ENCODE assay signal across 2 cellular contexts in the genomic region with DNA sequence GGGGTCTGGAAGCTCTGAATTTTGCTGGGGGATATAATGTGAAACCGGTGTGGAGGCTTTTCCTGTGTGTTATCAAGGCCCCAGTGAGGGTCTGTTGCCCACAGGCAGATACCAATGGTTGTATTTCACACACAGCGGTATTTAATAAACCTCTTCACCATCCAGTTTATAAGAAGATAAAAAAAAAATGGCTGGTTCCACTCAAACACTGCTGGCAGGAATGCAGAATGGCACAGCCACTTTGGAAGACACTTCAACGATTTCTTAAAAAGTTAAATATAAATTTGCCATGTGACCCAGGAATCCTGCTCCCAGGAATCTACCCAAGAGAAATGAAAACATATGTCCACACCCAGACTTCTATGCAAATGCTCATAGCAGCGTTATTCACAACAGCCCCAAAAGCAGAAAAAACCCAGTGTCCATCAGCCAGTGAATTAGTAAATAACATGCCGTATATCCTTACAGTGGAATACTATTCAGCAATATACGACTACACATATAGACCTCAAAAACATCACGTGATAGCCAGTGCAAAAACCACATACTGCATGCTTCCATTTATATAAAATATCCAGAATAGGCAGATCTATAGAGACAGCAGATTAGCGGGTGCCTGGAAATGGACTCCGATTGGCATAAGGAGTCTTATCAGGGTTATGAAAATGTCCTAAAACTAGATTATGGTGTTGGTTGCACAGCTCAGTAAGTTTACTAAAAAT.
TF ChIP-seq lines count a peak whose summit lies in the region.

No MANE protein-coding gene starts in this region.

TF ChIP-seq in SK-N-SH, 30 proteins besides CTCF, POLR2A, EP300 and RAD21 (continued from another document):
- TF ChIP-seq, protein P1, sequence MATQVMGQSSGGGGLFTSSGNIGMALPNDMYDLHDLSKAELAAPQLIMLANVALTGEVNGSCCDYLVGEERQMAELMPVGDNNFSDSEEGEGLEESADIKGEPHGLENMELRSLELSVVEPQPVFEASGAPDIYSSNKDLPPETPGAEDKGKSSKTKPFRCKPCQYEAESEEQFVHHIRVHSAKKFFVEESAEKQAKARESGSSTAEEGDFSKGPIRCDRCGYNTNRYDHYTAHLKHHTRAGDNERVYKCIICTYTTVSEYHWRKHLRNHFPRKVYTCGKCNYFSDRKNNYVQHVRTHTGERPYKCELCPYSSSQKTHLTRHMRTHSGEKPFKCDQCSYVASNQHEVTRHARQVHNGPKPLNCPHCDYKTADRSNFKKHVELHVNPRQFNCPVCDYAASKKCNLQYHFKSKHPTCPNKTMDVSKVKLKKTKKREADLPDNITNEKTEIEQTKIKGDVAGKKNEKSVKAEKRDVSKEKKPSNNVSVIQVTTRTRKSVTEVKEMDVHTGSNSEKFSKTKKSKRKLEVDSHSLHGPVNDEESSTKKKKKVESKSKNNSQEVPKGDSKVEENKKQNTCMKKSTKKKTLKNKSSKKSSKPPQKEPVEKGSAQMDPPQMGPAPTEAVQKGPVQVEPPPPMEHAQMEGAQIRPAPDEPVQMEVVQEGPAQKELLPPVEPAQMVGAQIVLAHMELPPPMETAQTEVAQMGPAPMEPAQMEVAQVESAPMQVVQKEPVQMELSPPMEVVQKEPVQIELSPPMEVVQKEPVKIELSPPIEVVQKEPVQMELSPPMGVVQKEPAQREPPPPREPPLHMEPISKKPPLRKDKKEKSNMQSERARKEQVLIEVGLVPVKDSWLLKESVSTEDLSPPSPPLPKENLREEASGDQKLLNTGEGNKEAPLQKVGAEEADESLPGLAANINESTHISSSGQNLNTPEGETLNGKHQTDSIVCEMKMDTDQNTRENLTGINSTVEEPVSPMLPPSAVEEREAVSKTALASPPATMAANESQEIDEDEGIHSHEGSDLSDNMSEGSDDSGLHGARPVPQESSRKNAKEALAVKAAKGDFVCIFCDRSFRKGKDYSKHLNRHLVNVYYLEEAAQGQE (IDR thresholded peaks at IDR 0.05; ENCODE audit: low read depth, low read length) = no peak
- TF ChIP-seq NFIC (IDR thresholded peaks at IDR 0.05; ENCODE audit: borderline replicate concordance) = no peak
- no peak for TF ChIP-seq SIN3A (IDR thresholded peaks at IDR 0.05; ENCODE audit: borderline replicate concordance, low read depth, low read length)
- no peak for TF ChIP-seq MXI1 (IDR thresholded peaks at IDR 0.05; ENCODE audit: low read depth, low read length)
- TF ChIP-seq MEF2A (IDR thresholded peaks at IDR 0.05; ENCODE audit: borderline replicate concordance, low read depth) = no peak

TF ChIP-seq in SK-N-SH treated with all-trans-retinoic acid at 6 μM for 48 hours, 23 proteins besides CTCF, POLR2A, EP300 and RAD21 (continued from another document):
- TF ChIP-seq, protein P2, sequence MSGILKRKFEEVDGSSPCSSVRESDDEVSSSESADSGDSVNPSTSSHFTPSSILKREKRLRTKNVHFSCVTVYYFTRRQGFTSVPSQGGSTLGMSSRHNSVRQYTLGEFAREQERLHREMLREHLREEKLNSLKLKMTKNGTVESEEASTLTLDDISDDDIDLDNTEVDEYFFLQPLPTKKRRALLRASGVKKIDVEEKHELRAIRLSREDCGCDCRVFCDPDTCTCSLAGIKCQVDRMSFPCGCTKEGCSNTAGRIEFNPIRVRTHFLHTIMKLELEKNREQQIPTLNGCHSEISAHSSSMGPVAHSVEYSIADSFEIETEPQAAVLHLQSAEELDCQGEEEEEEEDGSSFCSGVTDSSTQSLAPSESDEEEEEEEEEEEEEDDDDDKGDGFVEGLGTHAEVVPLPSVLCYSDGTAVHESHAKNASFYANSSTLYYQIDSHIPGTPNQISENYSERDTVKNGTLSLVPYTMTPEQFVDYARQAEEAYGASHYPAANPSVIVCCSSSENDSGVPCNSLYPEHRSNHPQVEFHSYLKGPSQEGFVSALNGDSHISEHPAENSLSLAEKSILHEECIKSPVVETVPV (CRISPR knock-in tag; IDR thresholded peaks at IDR 0.05) = no peak
